11 cellular contexts compared by ENCODE assay signal in the genomic region with DNA sequence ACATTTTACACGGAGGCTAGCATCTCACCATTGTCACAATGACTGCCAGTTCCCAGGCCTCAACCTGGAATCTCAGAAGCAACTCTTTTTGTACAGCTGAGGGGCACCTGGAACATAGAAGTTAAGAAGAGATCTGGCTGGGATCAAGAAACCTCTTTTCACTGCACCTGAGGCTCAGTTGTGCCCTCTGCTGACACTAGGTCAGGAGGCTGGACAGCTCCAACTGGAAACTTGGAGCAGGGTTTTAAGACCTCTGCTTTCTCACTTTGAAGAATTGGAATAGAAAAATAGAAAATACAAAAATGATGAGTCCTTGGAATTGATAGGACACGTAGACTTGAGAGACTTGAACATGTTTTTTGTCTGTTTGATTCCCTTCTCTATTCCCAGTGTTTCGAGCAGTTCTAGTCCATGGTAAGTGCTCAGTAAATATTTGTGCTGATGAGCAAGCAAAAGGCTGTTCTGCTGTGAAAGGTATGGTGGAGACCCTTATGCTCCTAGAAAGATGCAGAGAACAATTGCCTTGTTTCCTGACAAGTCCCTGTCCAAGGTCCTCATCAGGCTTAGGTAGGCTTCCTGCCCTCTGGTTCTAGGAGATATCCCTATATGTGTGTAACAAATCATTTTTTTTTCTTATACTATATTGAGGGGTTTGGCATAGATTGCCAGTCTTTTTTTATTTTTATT. TPM values are rescaled to one million over a fixed set of nuclear protein-coding genes. Genes with fewer than 3 reads are reported as not detected.
A peak's percentile ranks its signal among the peaks of the same experiment; 100 is the strongest.
DNase-seq lines count a peak whose midpoint lies in the region; ATAC-seq and TF ChIP-seq lines count a peak whose summit lies in the region.
"Had no signal": no experiment of that assay in that cellular context is flagged by ENCODE, and none has a peak within 500 bp of the region (broad histone marks: within the 10 kb centered on the region; RNA-seq: fewer than 3 reads in every experiment).

No MANE protein-coding gene starts in this region.

- H3K9me3 Mint-ChIP-seq in chondrocyte (ENCODE audit: low read depth), result no peaks in the 10 kb centered on the region
- H3K9me3 Mint-ChIP-seq: nephron had no signal

- peak; percentile 74 for DNase-seq in NCI-H510A treated with DMSO at 0.1 percent for 48 hours (lab: John Stamatoyannopoulos, UW)
- DNase-seq in NCI-H510A (lab: John Stamatoyannopoulos, UW), result no peak
- no peak for DNase-seq in chondrocyte (ENCODE audit: low spot score)
- no peak for DNase-seq in osteoblast (ENCODE audit: insufficient read length, low spot score, missing footprints)
- DNase-seq in NCI-H774 (lab: John Stamatoyannopoulos, UW), result no peak
- no peak for DNase-seq in effector memory CD4-positive, alpha-beta T cell
- DNase-seq: gastrocnemius medialis, NCI-H2107 had no signal

- H3K9ac ChIP-seq in Loucy (ENCODE audit: low read depth, low read length, poor library complexity, severe bottlenecking), result no peak overlapping the region

- no peak overlapping the region for H3K27ac Mint-ChIP-seq in chondrocyte (ENCODE audit: unreplicated experiment)
- H3K27ac Mint-ChIP-seq: nephron had no signal

- no peak overlapping the region for H3K4me2 ChIP-seq in Loucy (ENCODE audit: low read depth, low read length, poor library complexity, severe bottlenecking)
- no peak overlapping the region for H3K4me2 ChIP-seq in osteoblast (ENCODE audit: insufficient read depth, low read length)

- H3K9me3 ChIP-seq in Loucy (ENCODE audit: insufficient read depth, low read depth, low read length), result no peaks in the 10 kb centered on the region
- no peaks in the 10 kb centered on the region for H3K9me3 ChIP-seq in osteoblast (ENCODE audit: low read depth, low read length)
- no peaks in the 10 kb centered on the region for H3K9me3 ChIP-seq in gastroesophageal sphincter
- no peaks in the 10 kb centered on the region for H3K9me3 ChIP-seq in effector memory CD4-positive, alpha-beta T cell (ENCODE audit: control insufficient read depth, low read length)
- H3K9me3 ChIP-seq: gastrocnemius medialis had no signal

- H3K27ac ChIP-seq in osteoblast (ENCODE audit: low read depth, low read length) (no peak overlapping the region), gastroesophageal sphincter (no peak overlapping the region)
- H3K27ac ChIP-seq in effector memory CD4-positive, alpha-beta T cell (ENCODE audit: insufficient read depth, low read length, poor library complexity, severe bottlenecking), result no peak overlapping the region
- H3K27ac ChIP-seq: gastrocnemius medialis had no signal

- H3K27me3 ChIP-seq in Loucy (ENCODE audit: insufficient read depth, low read length, poor library complexity, severe bottlenecking) (no peaks in the 10 kb centered on the region), osteoblast (ENCODE audit: insufficient read depth, low read length) (peaks cover 2% of the 10 kb centered on the region), gastroesophageal sphincter (no peaks in the 10 kb centered on the region)
- H3K27me3 ChIP-seq in effector memory CD4-positive, alpha-beta T cell (replicated peaks; ENCODE audit: control insufficient read depth, insufficient read depth, low read length, poor library complexity, severe bottlenecking), result no peaks in the 10 kb centered on the region
- H3K27me3 ChIP-seq: gastrocnemius medialis had no signal

- no peak for ATAC-seq in gastroesophageal sphincter
- ATAC-seq: gastrocnemius medialis had no signal

- H3K4me3 ChIP-seq in Loucy (ENCODE audit: low read length, poor library complexity, severe bottlenecking), result no peak overlapping the region
- no peak overlapping the region for H3K4me3 ChIP-seq in osteoblast (ENCODE audit: insufficient read depth, low read length)
- no peak overlapping the region for H3K4me3 ChIP-seq in gastroesophageal sphincter
- H3K4me3 ChIP-seq in effector memory CD4-positive, alpha-beta T cell (ENCODE audit: insufficient read depth, low read depth, low read length, poor library complexity, severe bottlenecking), result no peak overlapping the region
- H3K4me3 ChIP-seq: gastrocnemius medialis had no signal

- no peaks in the 10 kb centered on the region for H3K9me2 ChIP-seq in Loucy (replicated peaks; ENCODE audit: low read depth, low read length)

- H4K20me1 ChIP-seq in Loucy (ENCODE audit: insufficient read depth, low read length, poor library complexity, severe bottlenecking), result no peaks in the 10 kb centered on the region
- no peaks in the 10 kb centered on the region for H4K20me1 ChIP-seq in osteoblast (ENCODE audit: insufficient read depth, low read length)

- no peaks in the 10 kb centered on the region for H3F3A ChIP-seq in Loucy (ENCODE audit: low read depth)

- no peak for TF ChIP-seq EP300 in gastroesophageal sphincter (IDR thresholded peaks at IDR 0.05)

- no peak for TF ChIP-seq POLR2A in gastroesophageal sphincter (IDR thresholded peaks at IDR 0.05)

- H2AFZ ChIP-seq in Loucy (ENCODE audit: low read length), result no peak overlapping the region
- no peak overlapping the region for H2AFZ ChIP-seq in osteoblast (ENCODE audit: low read length)

- H3K36me3 ChIP-seq in Loucy (ENCODE audit: insufficient read depth, low read length) (no peaks in the 10 kb centered on the region), osteoblast (ENCODE audit: insufficient read depth, low read length) (no peaks in the 10 kb centered on the region), gastroesophageal sphincter (no peaks in the 10 kb centered on the region)
- no peaks in the 10 kb centered on the region for H3K36me3 ChIP-seq in effector memory CD4-positive, alpha-beta T cell (ENCODE audit: control insufficient read depth, insufficient read depth, low read length)
- H3K36me3 ChIP-seq: gastrocnemius medialis had no signal

- H3K79me2 ChIP-seq in Loucy (ENCODE audit: insufficient read depth, low read length), result no peaks in the 10 kb centered on the region
- no peaks in the 10 kb centered on the region for H3K79me2 ChIP-seq in osteoblast (ENCODE audit: insufficient read depth, low read length)

- H3K36me3 Mint-ChIP-seq in chondrocyte (ENCODE audit: low read depth), result no peaks in the 10 kb centered on the region

- H3K4me3 Mint-ChIP-seq in chondrocyte (ENCODE audit: unreplicated experiment), result no peak overlapping the region
- H3K4me3 Mint-ChIP-seq: nephron had no signal

- peaks cover 9% of the 10 kb centered on the region for H3K4me1 Mint-ChIP-seq in chondrocyte (ENCODE audit: low read depth)
- H3K4me1 Mint-ChIP-seq: nephron had no signal

- TF ChIP-seq CTCF in Loucy (conservative IDR thresholded peaks at IDR 0.05; ENCODE audit: low read length) (peak; percentile 57), chondrocyte (IDR thresholded peaks at IDR 0.05) (peak; percentile 29), osteoblast (IDR thresholded peaks at IDR 0.05; ENCODE audit: extremely low read depth, low read depth, low read length) (peak; percentile 38), gastroesophageal sphincter (IDR thresholded peaks at IDR 0.05) (no peak)

- H3K4me1 ChIP-seq in Loucy (ENCODE audit: insufficient read depth, low read length, poor library complexity, severe bottlenecking) (no peaks in the 10 kb centered on the region), osteoblast (ENCODE audit: insufficient read depth, low read length) (no peaks in the 10 kb centered on the region), gastroesophageal sphincter (no peaks in the 10 kb centered on the region)
- H3K4me1 ChIP-seq in effector memory CD4-positive, alpha-beta T cell (ENCODE audit: control insufficient read depth, insufficient read depth, low read length, poor library complexity, severe bottlenecking), result no peaks in the 10 kb centered on the region
- H3K4me1 ChIP-seq: gastrocnemius medialis had no signal

- 67 to 69% methylated on average over 3 of the region's 3 CpGs for WGBS in gastroesophageal sphincter (ENCODE audit: low coverage in 1 of 2), 2 donors

- H3K27me3 Mint-ChIP-seq in chondrocyte (ENCODE audit: low read depth), result no peaks in the 10 kb centered on the region

RNA-seq across cellular contexts. Expression of a gene that starts 13.6 kb away (rescaled TPM):
- total RNA-seq in chondrocyte, result 11.9 to 13.3 TPM (median 13.1 TPM) in 3 replicates
- total RNA-seq in osteoblast, result 14.7 and 15.6 TPM in 2 replicates
- 10 to 100 TPM; 10.1 to 17.3 (median 12.3) TPM for total RNA-seq in gastroesophageal sphincter

Comparison
In these comparisons a context has a peak if more than half of its experiments do, and no peak if none do; other contexts are left out.
1. CTCF ChIP-seq: peak in Loucy (single experiment), chondrocyte (single experiment) and osteoblast (single experiment); none in gastroesophageal sphincter (0 of 4).